In the genomic region with DNA sequence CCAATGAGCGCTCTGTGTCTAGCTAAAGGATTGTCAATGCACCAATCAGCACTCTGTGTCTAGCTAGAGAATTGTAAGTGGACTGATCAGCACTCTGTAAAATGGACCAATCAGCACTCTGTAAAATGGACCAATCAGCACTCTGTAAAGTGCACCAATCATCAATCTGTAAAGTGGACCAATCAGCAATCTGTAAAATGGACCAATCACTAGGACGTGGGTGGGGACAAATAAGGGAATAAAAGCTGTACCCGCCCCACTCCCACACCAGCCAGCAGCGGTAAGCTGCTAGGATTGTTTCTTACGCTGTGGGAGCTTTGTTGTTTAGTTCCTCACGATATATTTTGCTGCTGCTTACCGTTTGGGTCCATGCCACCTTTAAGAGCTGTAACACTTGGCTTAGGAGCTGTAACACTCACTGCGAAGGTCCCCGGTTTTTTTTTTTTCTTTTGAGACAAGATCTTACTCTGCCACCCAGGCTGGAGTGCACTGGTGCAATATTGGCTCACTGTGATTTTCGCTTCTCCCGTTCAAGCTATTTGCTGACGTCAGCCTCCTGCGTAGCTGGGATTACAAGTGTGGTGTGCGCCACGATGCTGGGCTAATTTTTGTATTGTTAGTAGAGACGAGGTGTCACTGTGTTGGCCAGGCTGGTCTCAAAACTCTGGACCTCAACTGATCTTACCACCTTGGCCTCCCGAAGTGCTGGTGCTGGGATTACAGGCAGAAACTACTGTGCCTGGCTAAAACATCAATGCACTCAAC, we compare ENCODE assay signal across 23 cellular contexts.
DNase-seq lines count a peak whose midpoint lies in the region; ATAC-seq and TF ChIP-seq lines count a peak whose summit lies in the region.
"Had no signal": no experiment of that assay in that cellular context is flagged by ENCODE, and none has a peak within 500 bp of the region (broad histone marks: within the 10 kb centered on the region; RNA-seq: fewer than 3 reads in every experiment).

No MANE protein-coding gene starts in this region.

- no peaks in the 10 kb centered on the region for H3K36me3 ChIP-seq in neural progenitor cell
- H3K36me3 ChIP-seq in vagina: no peaks in the 10 kb centered on the region
- no peaks in the 10 kb centered on the region for H3K36me3 ChIP-seq in Peyer's patch
- no peaks in the 10 kb centered on the region for H3K36me3 ChIP-seq in body of pancreas (replicated peaks in 1 of 2; ENCODE audit: insufficient read depth in 1 of 2, low read depth in 2 of 2)
- H3K36me3 ChIP-seq: BLaER1 treated with 17β-estradiol and CSF1 and Interleukin-3, amounts not matched to agents 10 nM and 100 nM; MG63 had no signal

- H3K9me3 ChIP-seq in neural progenitor cell (ENCODE audit: low read depth) (no peaks in the 10 kb centered on the region), vagina (no peaks in the 10 kb centered on the region), Peyer's patch (no peaks in the 10 kb centered on the region), body of pancreas (no peaks in the 10 kb centered on the region)
- H3K9me3 ChIP-seq: MG63 had no signal

- intact Hi-C loops in vagina (cut with DNase I): no loop called here
- intact Hi-C loops in body of pancreas (cut with DNase I): no loop called here

- H3K4me3 Mint-ChIP-seq in activated CD8-positive, alpha-beta memory T cell treated with anti-CD3 and anti-CD28 coated beads, Interleukin-2, amount 10 ng/mL, durations not matched to agents 7 days and 5 days: no peak overlapping the region
- H3K4me3 Mint-ChIP-seq in neural progenitor cell: peak overlapping the region; percentile 39
- H3K4me3 Mint-ChIP-seq: CD4-positive, alpha-beta T cell; H9 had no signal

- TF ChIP-seq CTCF in neural progenitor cell (IDR thresholded peaks at IDR 0.05) (no peak), vagina (IDR thresholded peaks at IDR 0.05) (no peak), Peyer's patch (IDR thresholded peaks at IDR 0.05) (no peak), body of pancreas (IDR thresholded peaks at IDR 0.05) (no peak)

- 74 to 81% methylated on average over 17 of the region's 17 CpGs for WGBS in body of pancreas, 2 donors

- no peaks in the 10 kb centered on the region for H3K27me3 ChIP-seq in neural progenitor cell
- no peaks in the 10 kb centered on the region for H3K27me3 ChIP-seq in vagina
- H3K27me3 ChIP-seq in Peyer's patch: no peaks in the 10 kb centered on the region
- no peaks in the 10 kb centered on the region for H3K27me3 ChIP-seq in body of pancreas
- H3K27me3 ChIP-seq: MG63 had no signal

- H3K9ac ChIP-seq in neural progenitor cell: no peak overlapping the region
- H3K9ac ChIP-seq: BLaER1 treated with 17β-estradiol and CSF1 and Interleukin-3, amounts not matched to agents 10 nM and 100 nM; GM23248 had no signal

- ATAC-seq in activated CD8-positive, alpha-beta memory T cell treated with anti-CD3 and anti-CD28 coated beads, Interleukin-2, amount 10 ng/mL, durations not matched to agents 7 days and 5 days: no peak
- ATAC-seq in body of pancreas: no peak

- H3F3A ChIP-seq in neural progenitor cell (ENCODE audit: low read depth): no peaks in the 10 kb centered on the region

- H3K79me2 ChIP-seq in neural progenitor cell (ENCODE audit: low read depth): no peaks in the 10 kb centered on the region

- no peaks in the 10 kb centered on the region for H3K9me3 Mint-ChIP-seq in activated CD8-positive, alpha-beta memory T cell treated with anti-CD3 and anti-CD28 coated beads, Interleukin-2, amount 10 ng/mL, durations not matched to agents 7 days and 5 days (ENCODE audit: low read depth)
- H3K9me3 Mint-ChIP-seq in neural progenitor cell: peaks cover 18% of the 10 kb centered on the region
- H3K9me3 Mint-ChIP-seq: CD4-positive, alpha-beta T cell had no signal

- no peaks in the 10 kb centered on the region for H4K20me1 ChIP-seq in neural progenitor cell (ENCODE audit: low read depth)
- H4K20me1 ChIP-seq: BLaER1 treated with 17β-estradiol and CSF1 and Interleukin-3, amounts not matched to agents 10 nM and 100 nM had no signal

- no peak overlapping the region for H3K4me2 ChIP-seq in neural progenitor cell
- H3K4me2 ChIP-seq: BLaER1 treated with 17β-estradiol and CSF1 and Interleukin-3, amounts not matched to agents 10 nM and 100 nM had no signal

- no peaks in the 10 kb centered on the region for H3K4me1 Mint-ChIP-seq in activated CD8-positive, alpha-beta memory T cell treated with anti-CD3 and anti-CD28 coated beads, Interleukin-2, amount 10 ng/mL, durations not matched to agents 7 days and 5 days
- peaks cover 17% of the 10 kb centered on the region for H3K4me1 Mint-ChIP-seq in neural progenitor cell
- H3K4me1 Mint-ChIP-seq: H9 had no signal

- CTCF ChIA-PET in activated CD8-positive, alpha-beta memory T cell treated with anti-CD3 and anti-CD28 coated beads, Interleukin-2, amount 10 ng/mL, durations not matched to agents 7 days and 5 days (lab: Charles Lee): no interaction called here

- peaks cover 2% of the 10 kb centered on the region for H3K27me3 Mint-ChIP-seq in activated CD8-positive, alpha-beta memory T cell treated with anti-CD3 and anti-CD28 coated beads, Interleukin-2, amount 10 ng/mL, durations not matched to agents 7 days and 5 days
- peaks cover 9% of the 10 kb centered on the region for H3K27me3 Mint-ChIP-seq in neural progenitor cell (ENCODE audit: insufficient read depth, low read depth)
- H3K27me3 Mint-ChIP-seq: CD4-positive, alpha-beta T cell had no signal

- H3K27ac ChIP-seq in neural progenitor cell: no peak overlapping the region
- H3K27ac ChIP-seq in vagina: no peak overlapping the region
- H3K27ac ChIP-seq in Peyer's patch: no peak overlapping the region
- no peak overlapping the region for H3K27ac ChIP-seq in body of pancreas
- H3K27ac ChIP-seq: GM23248, RWPE1 had no signal

- H3K4me1 ChIP-seq in neural progenitor cell (no peaks in the 10 kb centered on the region), vagina (no peaks in the 10 kb centered on the region), Peyer's patch (no peaks in the 10 kb centered on the region), body of pancreas (no peaks in the 10 kb centered on the region)

- in situ Hi-C loops in SK-MEL-5 (cut with HindIII; ENCODE audit: low pct_unique_long_range_greater_than_20kb, low sequenced_read_pairs): no loop called here

- H3K4me3 ChIP-seq in neural progenitor cell (no peak overlapping the region), vagina (no peak overlapping the region), Peyer's patch (no peak overlapping the region), body of pancreas (no peak overlapping the region)
- H3K4me3 ChIP-seq: BLaER1 treated with 17β-estradiol and CSF1 and Interleukin-3, amounts not matched to agents 10 nM and 100 nM; GM23248; MG63 had no signal

- H3K27ac Mint-ChIP-seq in activated CD8-positive, alpha-beta memory T cell treated with anti-CD3 and anti-CD28 coated beads, Interleukin-2, amount 10 ng/mL, durations not matched to agents 7 days and 5 days: no peak overlapping the region
- peak overlapping the region; percentile 31 for H3K27ac Mint-ChIP-seq in neural progenitor cell
- H3K27ac Mint-ChIP-seq: CD4-positive, alpha-beta T cell; H9 had no signal

- H2AFZ ChIP-seq in neural progenitor cell (replicated peaks): no peak overlapping the region
- H2AFZ ChIP-seq: GM23248 had no signal

- TF ChIP-seq POLR2A in vagina (IDR thresholded peaks at IDR 0.05): no peak
- TF ChIP-seq POLR2A in Peyer's patch (IDR thresholded peaks at IDR 0.05): no peak
- no peak for TF ChIP-seq POLR2A in body of pancreas (IDR thresholded peaks at IDR 0.05)

- peak; percentile 18 for DNase-seq in activated CD8-positive, alpha-beta memory T cell treated with anti-CD3 and anti-CD28 coated beads, Interleukin-2, amount 10 ng/mL, durations not matched to agents 7 days and 5 days
- no peak for DNase-seq in activated CD8-positive, alpha-beta memory T cell treated with anti-CD3 and anti-CD28 coated beads, Interleukin-2, amount 50 U/mL, for 4 hours
- DNase-seq in SK-MEL-5 (ENCODE audit: low read depth, low spot score) (peak; percentile 19), neural progenitor cell (ENCODE audit: low spot score) (no peak), vagina (ENCODE audit: extremely low spot score in 2 of 2) (peak; percentile 58 to 67), Peyer's patch (no peak), body of pancreas (no peak)
- DNase-seq: AML-193; CD4-positive, alpha-beta T cell; DMS53; GM23248; KG1; MG63; NCI-H1105 treated with DMSO at 0.1 percent for 48 hours; NCI-H146; NCI-H1930; NCI-H2107; NCI-H226; NCI-H510A; NCI-H69 had no signal

- H3K36me3 Mint-ChIP-seq in activated CD8-positive, alpha-beta memory T cell treated with anti-CD3 and anti-CD28 coated beads, Interleukin-2, amount 10 ng/mL, durations not matched to agents 7 days and 5 days: no peaks in the 10 kb centered on the region
- no peaks in the 10 kb centered on the region for H3K36me3 Mint-ChIP-seq in neural progenitor cell

Comparison
In these comparisons a context has a peak if more than half of its experiments do, and no peak if none do; other contexts are left out.
1. DNase-seq: peak in activated CD8-positive, alpha-beta memory T cell treated with anti-CD3 and anti-CD28 coated beads, Interleukin-2, amount 10 ng/mL, durations not matched to agents 7 days and 5 days (single experiment), SK-MEL-5 (single experiment) and vagina (2 of 2); none in activated CD8-positive, alpha-beta memory T cell treated with anti-CD3 and anti-CD28 coated beads, Interleukin-2, amount 50 U/mL, for 4 hours (single experiment), neural progenitor cell (single experiment), Peyer's patch (0 of 3) and body of pancreas (0 of 4).